In genomic region chr11:57276857-57277505, GRCh38 we compare ENCODE assay signal across 2 cellular contexts.
A peak's percentile ranks its signal among the peaks of the same experiment; 100 is the strongest.
TF ChIP-seq lines count a peak whose summit lies in the region.

No MANE protein-coding gene starts in this region.

TF ChIP-seq in A549, 52 proteins besides CTCF, POLR2A, EP300 and RAD21:
- no peak for TF ChIP-seq POLR2AphosphoS2 (conservative IDR thresholded peaks at IDR 0.05; ENCODE audit: low read length)
- TF ChIP-seq ZFP36 (IDR thresholded peaks at IDR 0.05; ENCODE audit: borderline replicate concordance, partially characterized antibody): no peak
- peak; percentile 31 to 51; a peak in 2 of 4 replicates for TF ChIP-seq CEBPB (IDR thresholded peaks at IDR 0.05)
- no peak for TF ChIP-seq CBX8 (IDR thresholded peaks at IDR 0.05)
- no peak for TF ChIP-seq ZNF302 (CRISPR knock-in tag; IDR thresholded peaks at IDR 0.05)

TF ChIP-seq in endothelial cell of umbilical vein, 7 proteins besides CTCF, POLR2A, EP300 and RAD21:
- TF ChIP-seq EZH2 (IDR thresholded peaks at IDR 0.05; ENCODE audit: borderline replicate concordance, low read depth, low read length, severe bottlenecking) (no peak), JUN (IDR thresholded peaks at IDR 0.05; ENCODE audit: borderline replicate concordance, insufficient read depth, insufficient read length, low read depth) (peak; percentile 9), FOS (IDR thresholded peaks at IDR 0.05; ENCODE audit: borderline replicate concordance, insufficient read depth, low read length) (no peak), GATA2 (IDR thresholded peaks at IDR 0.05; ENCODE audit: insufficient read depth, insufficient read length, low read depth, low read length) (no peak), MYC (IDR thresholded peaks at IDR 0.05; ENCODE audit: low read depth, low read length) (no peak), POLR2AphosphoS5 (IDR thresholded peaks at IDR 0.05; ENCODE audit: insufficient read depth, low read depth, low read length) (no peak)
